1 cellular context compared by ENCODE assay signal in the genomic region with DNA sequence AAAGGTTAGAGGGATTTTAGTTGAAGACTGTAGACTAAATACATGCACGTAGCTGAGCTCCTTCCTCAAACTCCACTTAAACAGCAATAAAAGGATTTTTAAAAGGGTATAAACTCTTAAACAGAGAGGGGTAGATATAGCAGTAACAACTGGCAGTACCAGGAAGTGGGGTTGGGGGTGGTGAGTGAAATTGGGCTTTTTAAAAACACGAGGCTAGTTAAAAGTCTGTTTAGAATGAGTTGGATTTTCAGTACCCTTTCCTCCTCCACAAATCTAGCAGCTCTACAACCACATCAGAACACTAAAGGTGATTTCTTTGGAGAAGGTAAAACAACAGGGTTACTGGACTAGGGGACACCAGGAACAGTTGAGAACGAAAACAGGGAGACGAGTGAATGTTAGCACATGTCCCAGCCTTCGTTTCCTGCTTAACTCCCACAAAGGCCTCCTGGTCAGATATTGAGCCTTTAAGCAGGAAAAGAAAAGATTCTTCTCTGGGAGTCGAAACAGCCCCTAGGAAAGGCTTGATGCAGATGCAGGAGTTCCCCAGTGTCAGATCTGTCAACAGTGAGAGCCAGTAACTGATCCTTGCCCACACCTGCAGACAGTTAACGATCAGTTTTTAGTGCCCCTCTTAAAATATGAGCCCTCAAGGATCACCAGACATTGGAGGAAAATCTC.
TF ChIP-seq lines count a peak whose summit lies in the region.

No MANE protein-coding gene starts in this region.

TF ChIP-seq in GM23338, 12 proteins besides CTCF, POLR2A, EP300 and RAD21 (continued from another document):
- TF ChIP-seq REST (IDR thresholded peaks at IDR 0.05; ENCODE audit: unreplicated experiment), result no peak
